Comparison of ENCODE assay signal across 9 cellular contexts in genomic region chr11:63920870-63921417, GRCh38. TPM values are rescaled to one million over a fixed set of nuclear protein-coding genes. Genes with fewer than 3 reads are reported as not detected.
DNase-seq lines count a peak whose midpoint lies in the region; TF ChIP-seq lines count a peak whose summit lies in the region.
"Had no signal": no experiment of that assay in that cellular context is flagged by ENCODE, and none has a peak within 500 bp of the region (broad histone marks: within the 10 kb centered on the region; RNA-seq: fewer than 3 reads in every experiment).

No MANE protein-coding gene starts in this region.

- TF ChIP-seq CTCF in GM12875 (IDR thresholded peaks at IDR 0.05; ENCODE audit: borderline replicate concordance, insufficient read depth, low read depth, low read length) (peak; percentile 83), WERI-Rb-1 (IDR thresholded peaks at IDR 0.05; ENCODE audit: low read depth, low read length) (peak; percentile 21; the same call in 1 of the 2 replicates), esophagus muscularis mucosa (IDR thresholded peaks at IDR 0.05) (peak; percentile 24 to 51 (median 44)), retinal pigment epithelial cell (conservative IDR thresholded peaks at IDR 0.05; ENCODE audit: low read depth, low read length) (peak; percentile 71), uterus (IDR thresholded peaks at IDR 0.05) (peak in 2 of 4 experiments; percentile 28 to 35)

- peaks cover 45 to 50% (median 49%) of the 10 kb centered on the region in 4 donors for H3K4me1 ChIP-seq in esophagus muscularis mucosa
- H3K4me1 ChIP-seq in uterus, result peaks cover 0 to 30% of the 10 kb centered on the region in 2 donors

- TF ChIP-seq EP300 in esophagus muscularis mucosa (IDR thresholded peaks at IDR 0.05), result no peak

- H3K4me3 ChIP-seq in GM12875 (ENCODE audit: low read depth, low read length) (no peak overlapping the region), WERI-Rb-1 (ENCODE audit: low read depth, low read length) (no peak overlapping the region), esophagus muscularis mucosa (no peak overlapping the region), retinal pigment epithelial cell (ENCODE audit: low read length) (no peak overlapping the region), uterus (no peak overlapping the region)
- H3K4me3 ChIP-seq: lung had no signal

- H3K36me3 ChIP-seq in WERI-Rb-1 (no peaks in the 10 kb centered on the region), esophagus muscularis mucosa (no peaks in the 10 kb centered on the region), uterus (no peaks in the 10 kb centered on the region)

- H3K27me3 ChIP-seq in WERI-Rb-1 (ENCODE audit: insufficient read depth, low read depth, severe bottlenecking) (no peaks in the 10 kb centered on the region), esophagus muscularis mucosa (no peaks in the 10 kb centered on the region), uterus (no peaks in the 10 kb centered on the region)

- DNase-seq in WERI-Rb-1 (no peak), esophagus muscularis mucosa (ENCODE audit: extremely low spot score) (no peak), retinal pigment epithelial cell (ENCODE audit: low read depth) (no peak), uterus (no peak), NCI-H2107 treated with DMSO at 0.1 percent for 48 hours (lab: John Stamatoyannopoulos, UW; ENCODE audit: unreplicated experiment) (no peak), NCI-H2029 treated with DMSO at 0.1 percent for 48 hours (lab: John Stamatoyannopoulos, UW) (no peak), T-helper 9 cell (no peak)

- H3K9me3 ChIP-seq in WERI-Rb-1 (ENCODE audit: severe bottlenecking), result no peaks in the 10 kb centered on the region
- H3K9me3 ChIP-seq in esophagus muscularis mucosa, result no peaks in the 10 kb centered on the region
- H3K9me3 ChIP-seq in uterus, result no peaks in the 10 kb centered on the region

- H3K27ac ChIP-seq in WERI-Rb-1 (peak overlapping the region; percentile 100), esophagus muscularis mucosa (replicated peaks in 1 of 4) (peak overlapping the region in 3 of 4 donors; percentile 81 to 88 (median 85)), uterus (peak overlapping the region in 1 of 2 donors; percentile 85)

- intact Hi-C loops in esophagus muscularis mucosa (cut with DNase I) (no loop called here), uterus (cut with DNase I; ENCODE audit: low total_unique reads) (no loop called here)

- 55% methylated on average over 12 of the region's 15 CpGs for WGBS in esophagus muscularis mucosa

- TF ChIP-seq POLR2A in esophagus muscularis mucosa (IDR thresholded peaks at IDR 0.05; ENCODE audit: low read depth) (no peak), uterus (IDR thresholded peaks at IDR 0.05) (no peak)

RNA-seq across cellular contexts. Expression of gene RCOR2, which starts 4.0 kb away (rescaled TPM):
- total RNA-seq in esophagus muscularis mucosa (under 1 TPM in 3 of 4 donors, not detected in 1; 0.40 to 0.45 (median 0.42) TPM), uterus (10 to 100 TPM in 1 of 4 donors, 1 to 10 TPM in 1, not detected in 2; 5.8 to 11.8 TPM)

RNA-seq across cellular contexts. Expression of gene NAA40, which starts 17.9 kb away (rescaled TPM):
- 1 to 10 TPM; 3.8 to 8.8 (median 8.0) TPM for total RNA-seq in esophagus muscularis mucosa
- 10 to 100 TPM in 2 of 4 donors, 1 to 10 TPM in 2; 2.1 to 17.8 (median 9.2) TPM for total RNA-seq in uterus

RNA-seq across cellular contexts. Expression of gene COX8A, which starts 53.5 kb away (rescaled TPM):
- total RNA-seq in esophagus muscularis mucosa (100 to 1,000 TPM; 393 to 518 (median 445) TPM), uterus (100 to 1,000 TPM in 3 of 4 donors, 10 to 100 TPM in 1; 41.0 to 359 (median 139) TPM)
